8 cellular contexts compared by ENCODE assay signal in genomic region chr12:71665109-71665476, GRCh38. TPM values are rescaled to one million over a fixed set of nuclear protein-coding genes. Genes with fewer than 3 reads are reported as not detected.
DNase-seq lines count a peak whose midpoint lies in the region; ATAC-seq and TF ChIP-seq lines count a peak whose summit lies in the region.

No MANE protein-coding gene starts in this region.

- peaks cover 5 to 12% of the 10 kb centered on the region in 2 experiments; a peak in 3 of 4 replicates for H3K4me1 ChIP-seq in SK-N-SH (ENCODE audit: control insufficient read depth in 1 of 2, insufficient read depth in 2 of 2, low read depth in 1 of 2, low read length in 1 of 2)
- no peaks in the 10 kb centered on the region for H3K4me1 ChIP-seq in iPS-15b (ENCODE audit: control insufficient read depth, insufficient read depth, low read length)

- peaks cover 10% of the 10 kb centered on the region for H3F3A ChIP-seq in SK-N-SH (replicated peaks; ENCODE audit: insufficient read depth)

- no peak for DNase-seq in SK-N-SH
- no peak for DNase-seq in stimulated activated naive CD8-positive, alpha-beta T cell treated with anti-CD3 and anti-CD28 coated beads, Interleukin-15, amount 100 ng/mL, for 72 hours
- DNase-seq in Ammon's horn (ENCODE audit: low spot score): no peak

- H3K4me1 Mint-ChIP-seq in stimulated activated naive CD8-positive, alpha-beta T cell treated with anti-CD3 and anti-CD28 coated beads, Interleukin-15, amount 100 ng/mL, for 72 hours: peaks cover 35% of the 10 kb centered on the region

- TF ChIP-seq CTCF in SK-N-SH (IDR thresholded peaks at IDR 0.05) (no peak), WI38 (IDR thresholded peaks at IDR 0.05; ENCODE audit: low read depth, low read length) (no peak)

- no peaks in the 10 kb centered on the region for H3K27me3 ChIP-seq in SK-N-SH (ENCODE audit: insufficient read depth)
- no peaks in the 10 kb centered on the region for H3K27me3 ChIP-seq in iPS-15b (ENCODE audit: control insufficient read depth, insufficient read depth, low read length)

- CTCF ChIA-PET in SK-N-SH (lab: Yijun Ruan, JAX): interaction anchor here (1.3 to 2.8 kb wide), 2 partner anchors 21 to 31 kb away, joined by 4 to 18 read pairs; partner anchors contain the start of gene TMEM19

- POLR2A ChIA-PET in SK-N-SH (lab: Yijun Ruan, JAX): interaction anchor here (2.2 to 2.9 kb wide), 2 partner anchors 20 to 89 kb away, joined by 8 to 38 read pairs; partner anchors contain the start of genes RAB21 and TMEM19

- no peak for TF ChIP-seq EP300 in SK-N-SH (IDR thresholded peaks at IDR 0.05; ENCODE audit: borderline replicate concordance in 1 of 2, low read depth in 1 of 2, low read length in 1 of 2)

- peaks cover 24% of the 10 kb centered on the region for H4K20me1 ChIP-seq in SK-N-SH (ENCODE audit: insufficient read depth)

- H3K9me3 ChIP-seq in SK-N-SH (no peaks in the 10 kb centered on the region), iPS-15b (ENCODE audit: control insufficient read depth, insufficient read depth, low read length) (no peaks in the 10 kb centered on the region)

- no peak for TF ChIP-seq RAD21 in SK-N-SH (IDR thresholded peaks at IDR 0.05; ENCODE audit: low read length)

- no peaks in the 10 kb centered on the region for H3K9me2 ChIP-seq in SK-N-SH

- H3K4me2 ChIP-seq in SK-N-SH: peak overlapping the region; percentile 76

- peak overlapping the region; percentile 88 for H3K9ac ChIP-seq in SK-N-SH
- peak overlapping the region; percentile 99 for H3K9ac ChIP-seq in iPS-15b (ENCODE audit: low read depth, low read length)

- peak overlapping the region; percentile 88 to 99; a peak in 3 of 4 replicates for H3K27ac ChIP-seq in SK-N-SH (ENCODE audit: low read depth in 2 of 2, low read length in 1 of 2)

- H3K4me3 ChIP-seq in SK-N-SH (ENCODE audit: low read depth in 2 of 2, low read length in 1 of 2) (peak overlapping the region; percentile 85 to 98), WI38 (ENCODE audit: low read depth, low read length) (peak overlapping the region; percentile 74), iPS-15b (ENCODE audit: low read depth, low read length) (peak overlapping the region; percentile 96)

- WGBS in SK-N-SH (ENCODE audit: low lambda C conversion rate): 10% methylated on average over 4 of the region's 4 CpGs

- H2AFZ ChIP-seq in SK-N-SH (ENCODE audit: low read depth): peak overlapping the region; percentile 95; the same call in 1 of the 2 replicates

- peaks cover 54% of the 10 kb centered on the region for H3K79me2 ChIP-seq in SK-N-SH (ENCODE audit: insufficient read depth)

- H3K36me3 ChIP-seq in SK-N-SH (replicated peaks in 1 of 2; ENCODE audit: control insufficient read depth in 1 of 2, insufficient read depth in 2 of 2, low read length in 1 of 2) (peaks cover 5 to 11% of the 10 kb centered on the region in 2 experiments), iPS-15b (ENCODE audit: control insufficient read depth, insufficient read depth, low read length) (no peaks in the 10 kb centered on the region)

- peaks cover 7 to 9% of the 10 kb centered on the region in 2 donors for H3K9me3 Mint-ChIP-seq in stimulated activated naive CD8-positive, alpha-beta T cell treated with anti-CD3 and anti-CD28 coated beads, Interleukin-15, amount 100 ng/mL, for 72 hours

- peak overlapping the region; percentile 99 for H3K4me3 Mint-ChIP-seq in stimulated activated naive CD8-positive, alpha-beta T cell treated with anti-CD3 and anti-CD28 coated beads, Interleukin-15, amount 100 ng/mL, for 72 hours

- no peak for ATAC-seq in SK-N-SH treated with all-trans-retinoic acid at 6 μM for 48 hours
- no peak for ATAC-seq in stimulated activated naive CD8-positive, alpha-beta T cell treated with anti-CD3 and anti-CD28 coated beads, Interleukin-15, amount 100 ng/mL, for 72 hours
- ATAC-seq in HG03457 (IDR thresholded peaks at IDR 0.05; ENCODE audit: unreplicated experiment): no peak
- no peak for ATAC-seq in HG02973 (IDR thresholded peaks at IDR 0.05; ENCODE audit: unreplicated experiment)

- no peaks in the 10 kb centered on the region for H3K27me3 Mint-ChIP-seq in stimulated activated naive CD8-positive, alpha-beta T cell treated with anti-CD3 and anti-CD28 coated beads, Interleukin-15, amount 100 ng/mL, for 72 hours

- peak overlapping the region; percentile 100 for H3K27ac Mint-ChIP-seq in stimulated activated naive CD8-positive, alpha-beta T cell treated with anti-CD3 and anti-CD28 coated beads, Interleukin-15, amount 100 ng/mL, for 72 hours

TF ChIP-seq in SK-N-SH, 30 proteins besides CTCF, POLR2A, EP300 and RAD21:
- TF ChIP-seq REST (IDR thresholded peaks at IDR 0.05; ENCODE audit: low read depth, low read length): no peak
- peak; percentile 90 for TF ChIP-seq MXI1 (IDR thresholded peaks at IDR 0.05; ENCODE audit: low read depth, low read length)

TF ChIP-seq in SK-N-SH treated with all-trans-retinoic acid at 6 μM for 48 hours, 23 proteins besides CTCF, POLR2A, EP300 and RAD21:
- no peak for TF ChIP-seq TCF4 (CRISPR knock-in tag; IDR thresholded peaks at IDR 0.05; ENCODE audit: borderline replicate concordance)
- no peak for TF ChIP-seq POU6F1 (CRISPR knock-in tag; IDR thresholded peaks at IDR 0.05; ENCODE audit: borderline replicate concordance, low read depth)
- TF ChIP-seq ZFP30 (CRISPR knock-in tag; IDR thresholded peaks at IDR 0.05): no peak
- TF ChIP-seq OSR1 (CRISPR knock-in tag; IDR thresholded peaks at IDR 0.05): no peak
- TF ChIP-seq ZNF70 (CRISPR knock-in tag; IDR thresholded peaks at IDR 0.05): no peak
- no peak for TF ChIP-seq ZC3H10 (CRISPR knock-in tag; IDR thresholded peaks at IDR 0.05)
- no peak for TF ChIP-seq ISL1 (CRISPR knock-in tag; IDR thresholded peaks at IDR 0.05)

RNA-seq across cellular contexts. Expression of gene THAP2, which starts 1.0 kb away (rescaled TPM):
- polyA plus RNA-seq in SK-N-SH (2012; rRNA removed): 2.9 and 4.6 TPM in 2 replicates
- polyA plus RNA-seq in SK-N-SH (2012; cell fraction: cytosol; rRNA removed): 4.1 and 5.7 TPM in 2 replicates
- 4.3 and 6.0 TPM in 2 replicates for polyA plus RNA-seq in SK-N-SH (2012; cell fraction: nucleus; rRNA removed)

RNA-seq across cellular contexts. Expression of gene ZFC3H1, which starts 1.4 kb away (rescaled TPM):
- 19.1 and 32.0 TPM in 2 replicates for polyA plus RNA-seq in SK-N-SH (2012; rRNA removed)
- 9.5 and 10.9 TPM in 2 replicates for polyA plus RNA-seq in SK-N-SH (2012; cell fraction: cytosol; rRNA removed)
- 76.5 and 180 TPM in 2 replicates for polyA plus RNA-seq in SK-N-SH (2012; cell fraction: nucleus; rRNA removed)

RNA-seq across cellular contexts. Expression of gene TMEM19, which starts 20.8 kb away (rescaled TPM):
- 12.6 and 17.4 TPM in 2 replicates for polyA plus RNA-seq in SK-N-SH (2012; rRNA removed)
- polyA plus RNA-seq in SK-N-SH (2012; cell fraction: cytosol; rRNA removed): 19.3 and 20.4 TPM in 2 replicates
- 1.6 and 8.1 TPM in 2 replicates for polyA plus RNA-seq in SK-N-SH (2012; cell fraction: nucleus; rRNA removed)
